ENCODE assay signal across 9 cellular contexts in genomic region chr20:437787-438486, GRCh38. TPM values are rescaled to one million over a fixed set of nuclear protein-coding genes. Genes with fewer than 3 reads are reported as not detected.
DNase-seq lines count a peak whose midpoint lies in the region; ATAC-seq and TF ChIP-seq lines count a peak whose summit lies in the region.
"Had no signal": no experiment of that assay in that cellular context is flagged by ENCODE, and none has a peak within 500 bp of the region (broad histone marks: within the 10 kb centered on the region; RNA-seq: fewer than 3 reads in every experiment).

No MANE protein-coding gene starts in this region.

- ATAC-seq in CD8-positive, alpha-beta T cell: no peak
- ATAC-seq in activated naive CD4-positive, alpha-beta T cell treated with anti-CD3 and anti-CD28 coated beads, Interleukin-2, amount 50 U/mL, for 72 hours: no peak
- no peak for ATAC-seq in HG03571 (IDR thresholded peaks at IDR 0.05; ENCODE audit: unreplicated experiment)

- CTCF ChIA-PET in CD8-positive, alpha-beta T cell (lab: Charles Lee): interaction anchor here (0.6 to 2.8 kb wide), 6 partner anchors 20 to 108 kb away, joined by 3 to 14 read pairs (median 3); partner anchors contain the start of gene TBC1D20

- POLR2A ChIA-PET in CD8-positive, alpha-beta T cell (lab: Charles Lee): interaction anchor here (0.7 to 2.9 kb wide), 5 partner anchors 12 to 141 kb away, joined by 3 to 11 read pairs (median 3); partner anchors contain the start of genes TBC1D20, TRIB3 and ZCCHC3

- peak overlapping the region; percentile 43 for H3K4me3 ChIP-seq in CD8-positive, alpha-beta T cell (ENCODE audit: low read depth, low read length)
- peak overlapping the region; percentile 54 to 59 for H3K4me3 ChIP-seq in neutrophil (ENCODE audit: low read depth in 1 of 2, low read length in 1 of 2)

- no peaks in the 10 kb centered on the region for H3K27me3 Mint-ChIP-seq in CD8-positive, alpha-beta T cell (ENCODE audit: low read depth)

- H3K27ac Mint-ChIP-seq in CD8-positive, alpha-beta T cell: peak overlapping the region; percentile 57
- H3K27ac Mint-ChIP-seq in activated naive CD4-positive, alpha-beta T cell treated with anti-CD3 and anti-CD28 coated beads, Interleukin-2, amount 50 U/mL, for 72 hours: peak overlapping the region; percentile 36 to 88

- peak in 2 of 7 experiments; percentile 17 to 54 for DNase-seq in CD8-positive, alpha-beta T cell
- no peak for DNase-seq in activated naive CD4-positive, alpha-beta T cell treated with anti-CD3 and anti-CD28 coated beads, Interleukin-2, amount 50 U/mL, for 72 hours (ENCODE audit: low spot score in 2 of 2)
- DNase-seq in iPS-NIHi7 (ENCODE audit: extremely low spot score): no peak
- no peak for DNase-seq in hypothalamus (lab: John Stamatoyannopoulos, UW)
- DNase-seq: Calu3, NCI-H446 had no signal

- H3K4me3 Mint-ChIP-seq in CD8-positive, alpha-beta T cell: peak overlapping the region; percentile 74

- peaks cover 48% of the 10 kb centered on the region for H3K4me1 ChIP-seq in CD8-positive, alpha-beta T cell (ENCODE audit: insufficient read depth, low read length)
- peaks cover 32 to 36% of the 10 kb centered on the region in 2 experiments for H3K4me1 ChIP-seq in neutrophil (ENCODE audit: control insufficient read depth in 1 of 2, insufficient read depth in 1 of 2, low read depth in 1 of 2, low read length in 1 of 2)

- H3K27ac ChIP-seq in CD8-positive, alpha-beta T cell (ENCODE audit: low read depth, low read length): no peak overlapping the region
- H3K27ac ChIP-seq in KOPT-K1 (ENCODE audit: low read depth, low read length, poor library complexity, severe bottlenecking) (peak overlapping the region; percentile 63), neutrophil (peak overlapping the region; percentile 83)

- peaks cover 68% of the 10 kb centered on the region for H3K36me3 Mint-ChIP-seq in CD8-positive, alpha-beta T cell
- H3K36me3 Mint-ChIP-seq in activated naive CD4-positive, alpha-beta T cell treated with anti-CD3 and anti-CD28 coated beads, Interleukin-2, amount 50 U/mL, for 72 hours: peaks cover 31 to 61% of the 10 kb centered on the region in 2 donors

- intact Hi-C loops in CD8-positive, alpha-beta T cell (cut with DNase I, micrococcal nuclease): loop anchor here (2.0 to 5.0 kb wide), 4 partner anchors 23 to 83 kb away; partner anchors contain the start of gene TBC1D20 (in 1 of the 2)

- no peaks in the 10 kb centered on the region for H3K9me3 ChIP-seq in CD8-positive, alpha-beta T cell (ENCODE audit: low read length)
- H3K9me3 ChIP-seq in KOPT-K1 (ENCODE audit: insufficient read depth, low read length, poor library complexity, severe bottlenecking) (no peaks in the 10 kb centered on the region), neutrophil (no peaks in the 10 kb centered on the region)

- H3K9me3 Mint-ChIP-seq in CD8-positive, alpha-beta T cell: no peaks in the 10 kb centered on the region
- H3K9me3 Mint-ChIP-seq in activated naive CD4-positive, alpha-beta T cell treated with anti-CD3 and anti-CD28 coated beads, Interleukin-2, amount 50 U/mL, for 72 hours: no peaks in the 10 kb centered on the region

- no peaks in the 10 kb centered on the region for H3K27me3 ChIP-seq in CD8-positive, alpha-beta T cell (ENCODE audit: insufficient read depth, low read length)
- H3K27me3 ChIP-seq in neutrophil: no peaks in the 10 kb centered on the region

- peaks cover 19% of the 10 kb centered on the region for H3K36me3 ChIP-seq in CD8-positive, alpha-beta T cell (ENCODE audit: insufficient read depth, low read length)
- H3K36me3 ChIP-seq in KOPT-K1 (ENCODE audit: insufficient read depth, low read length) (peaks cover 87% of the 10 kb centered on the region), neutrophil (peaks cover 66% of the 10 kb centered on the region)

- TF ChIP-seq CTCF in CD8-positive, alpha-beta T cell (IDR thresholded peaks at IDR 0.05): no peak
- no peak for TF ChIP-seq CTCF in neutrophil (IDR thresholded peaks at IDR 0.05)

- peaks cover 59% of the 10 kb centered on the region for H3K4me1 Mint-ChIP-seq in CD8-positive, alpha-beta T cell (ENCODE audit: low read depth)

RNA-seq across cellular contexts. Expression of gene TBC1D20, which starts 24.4 kb away (rescaled TPM):
- 10 to 100 TPM; 18.5 to 20.3 TPM for total RNA-seq in CD8-positive, alpha-beta T cell
- 10 to 100 TPM; 20.2 to 23.9 TPM for total RNA-seq in activated naive CD4-positive, alpha-beta T cell treated with anti-CD3 and anti-CD28 coated beads, Interleukin-2, amount 50 U/mL, for 72 hours

RNA-seq across cellular contexts. Expression of gene RBCK1, which starts 29.8 kb away (rescaled TPM):
- total RNA-seq in CD8-positive, alpha-beta T cell: 10 to 100 TPM; 46.2 to 51.7 TPM
- total RNA-seq in activated naive CD4-positive, alpha-beta T cell treated with anti-CD3 and anti-CD28 coated beads, Interleukin-2, amount 50 U/mL, for 72 hours: 100 to 1,000 TPM; 113 to 150 TPM

RNA-seq across cellular contexts. Expression of gene TRIB3, which starts 57.4 kb away (rescaled TPM):
- 1 to 10 TPM; 2.5 to 2.7 TPM for total RNA-seq in CD8-positive, alpha-beta T cell
- total RNA-seq in activated naive CD4-positive, alpha-beta T cell treated with anti-CD3 and anti-CD28 coated beads, Interleukin-2, amount 50 U/mL, for 72 hours: 10 to 100 TPM; 31.3 to 39.4 TPM

Comparison
In these comparisons a context has a peak if more than half of its experiments do, and no peak if none do; other contexts are left out.
1. RNA of gene TRIB3, which starts 57.4 kb away (total RNA-seq): 31.3 to 39.4 TPM in activated naive CD4-positive, alpha-beta T cell treated with anti-CD3 and anti-CD28 coated beads, Interleukin-2, amount 50 U/mL, for 72 hours; 2.5 to 2.7 TPM in CD8-positive, alpha-beta T cell; every median in the first group is over 4 times any median in the second.